In the genomic region with DNA sequence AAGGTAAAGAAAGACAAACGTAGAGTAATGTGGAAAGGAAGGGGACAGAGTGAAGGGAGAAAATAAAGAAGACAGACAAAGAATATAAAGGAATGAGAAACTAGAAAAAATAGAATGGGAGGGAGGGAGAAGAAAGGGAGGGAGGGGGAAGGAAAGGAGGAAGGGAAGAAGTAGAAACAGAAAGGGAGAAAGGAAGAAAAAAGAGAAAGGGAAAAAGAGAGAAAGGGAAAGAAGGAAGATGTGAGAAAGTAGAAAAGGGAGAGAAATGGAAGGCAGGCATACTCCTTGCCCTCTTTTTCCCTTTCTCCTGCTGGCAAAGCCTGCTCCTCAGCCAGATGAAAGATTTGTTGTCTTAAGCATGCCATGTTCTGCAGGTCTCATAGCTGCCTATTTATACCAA, we compare ENCODE assay signal across 7 cellular contexts.
"Had no signal": no experiment of that assay in that cellular context is flagged by ENCODE, and none has a peak within 500 bp of the region (broad histone marks: within the 10 kb centered on the region; RNA-seq: fewer than 3 reads in every experiment).

No MANE protein-coding gene starts in this region.

- FAIRE-seq: HTR-8/SVneo, K562 had no signal

- H3K4me2 ChIP-seq: KMS-11 had no signal

- DNase-seq: IMR-90, KBM-7, KG1 had no signal

- H3K27ac ChIP-seq: HL-60, KMS-11 had no signal

- H3K9ac ChIP-seq: KMS-11 had no signal

- ATAC-seq: K562 had no signal

- H3K4me3 ChIP-seq: K562 had no signal
